ENCODE assay signal across 17 cellular contexts in the genomic region with DNA sequence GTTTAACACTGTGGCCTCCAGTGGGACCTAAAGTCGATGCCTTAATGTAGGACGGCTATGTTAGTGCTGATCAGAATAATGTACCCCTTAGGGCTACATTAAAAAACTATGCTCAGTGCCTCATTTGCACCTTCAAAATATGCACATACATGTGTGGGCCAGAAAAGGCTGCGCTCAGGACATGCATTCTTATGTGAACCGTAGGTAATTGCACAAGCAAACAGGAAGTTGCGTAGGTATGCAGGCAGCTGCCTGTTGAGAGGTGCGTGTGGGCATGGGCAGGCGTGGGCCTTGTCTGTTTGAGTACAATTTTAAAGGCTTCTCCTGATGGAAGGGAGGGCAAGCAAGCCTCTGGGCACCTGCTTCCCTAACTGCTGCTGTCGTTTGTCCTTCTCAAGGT.
DNase-seq lines count a peak whose midpoint lies in the region; ATAC-seq and TF ChIP-seq lines count a peak whose summit lies in the region.
"Had no signal": no experiment of that assay in that cellular context is flagged by ENCODE, and none has a peak within 500 bp of the region (broad histone marks: within the 10 kb centered on the region; RNA-seq: fewer than 3 reads in every experiment).

No MANE protein-coding gene starts in this region.

- H3K79me2 ChIP-seq in GM23338 (replicated peaks; ENCODE audit: insufficient read depth): no peaks in the 10 kb centered on the region
- H3K79me2 ChIP-seq: parathyroid adenoma had no signal

- no peak for TF ChIP-seq CTCF in GM23338 (conservative IDR thresholded peaks at IDR 0.05; ENCODE audit: low read depth in 2 of 2)
- TF ChIP-seq CTCF in nephron progenitor cell (IDR thresholded peaks at IDR 0.05): no peak
- no peak for TF ChIP-seq CTCF in psoas muscle (IDR thresholded peaks at IDR 0.05)

- peaks cover 21% of the 10 kb centered on the region for H3K4me1 Mint-ChIP-seq in GM23338
- peaks cover 45% of the 10 kb centered on the region for H3K4me1 Mint-ChIP-seq in nephron progenitor cell
- H3K4me1 Mint-ChIP-seq: naive B cell had no signal

- peak overlapping the region; percentile 90 for H2AFZ ChIP-seq in GM23338
- H2AFZ ChIP-seq: parathyroid adenoma had no signal

- H3K27ac ChIP-seq in GM23338 (ENCODE audit: low read depth) (no peak overlapping the region), psoas muscle (no peak overlapping the region)
- H3K27ac ChIP-seq: parathyroid adenoma, tibial nerve had no signal

- DNase-seq in GM23338 (ENCODE audit: low spot score): no peak
- DNase-seq in NCI-H146 treated with DMSO at 0.1 percent for 48 hours (lab: John Stamatoyannopoulos, UW; ENCODE audit: unreplicated experiment): peak; percentile 15
- peak; percentile 16 for DNase-seq in amniotic epithelial cell (ENCODE audit: low read depth)
- DNase-seq in nephron progenitor cell: no peak
- no peak for DNase-seq in psoas muscle
- DNase-seq: activated T-cell treated with anti-CD3 and anti-CD28 coated beads, Interleukin-2, amount 50 U/mL, for 48 hours; EL; naive B cell; NCI-H524; PC-3; stimulated activated CD4-positive, alpha-beta T cell treated with anti-CD3 and anti-CD28 coated beads, Interleukin-1b, Interleukin-23, amount 100 ng/mL, for 48 hours; stimulated activated naive CD4-positive, alpha-beta T cell treated with Interleukin-2 at 50 U/mL for 16 hours had no signal

- no peaks in the 10 kb centered on the region for H3K9me3 ChIP-seq in psoas muscle
- H3K9me3 ChIP-seq: tibial nerve had no signal

- H3K27ac Mint-ChIP-seq in GM23338: no peak overlapping the region
- H3K27ac Mint-ChIP-seq in nephron progenitor cell: peak overlapping the region; percentile 88
- H3K27ac Mint-ChIP-seq: activated naive CD8-positive, alpha-beta T cell; naive B cell had no signal

- H3K4me2 ChIP-seq in GM23338: no peak overlapping the region

- H3K4me1 ChIP-seq in GM23338 (ENCODE audit: insufficient read depth): peaks cover 26% of the 10 kb centered on the region
- no peaks in the 10 kb centered on the region for H3K4me1 ChIP-seq in psoas muscle
- H3K4me1 ChIP-seq: parathyroid adenoma had no signal

- no peaks in the 10 kb centered on the region for H3K27me3 Mint-ChIP-seq in GM23338 (ENCODE audit: insufficient read depth, low read depth, poor library complexity)
- H3K27me3 Mint-ChIP-seq in nephron progenitor cell (ENCODE audit: low read depth, poor library complexity): peaks cover 12% of the 10 kb centered on the region
- H3K27me3 Mint-ChIP-seq: activated naive CD8-positive, alpha-beta T cell; naive B cell had no signal

- 90 to 94% (median 93%) methylated on average over 8 of the region's 8 CpGs for WGBS in psoas muscle, 3 donors

- H3K9me2 ChIP-seq in GM23338 (ENCODE audit: insufficient read depth): peaks cover 16% of the 10 kb centered on the region

- intact Hi-C loops in psoas muscle (cut with DNase I): no loop called here

- H3K4me3 ChIP-seq in GM23338: no peak overlapping the region
- no peak overlapping the region for H3K4me3 ChIP-seq in psoas muscle
- H3K4me3 ChIP-seq: tibial nerve had no signal

- H3K9me3 Mint-ChIP-seq in GM23338 (no peaks in the 10 kb centered on the region; the same call in 2 of the 3 replicates), nephron progenitor cell (peaks cover 5% of the 10 kb centered on the region)

- no peaks in the 10 kb centered on the region for H3F3A ChIP-seq in GM23338 (replicated peaks; ENCODE audit: low read depth)

- ATAC-seq in GM23338 (no peak), HG03354 (IDR thresholded peaks at IDR 0.05; ENCODE audit: poor library complexity, severe bottlenecking, unreplicated experiment) (no peak), GM19452 (IDR thresholded peaks at IDR 0.05; ENCODE audit: unreplicated experiment) (no peak), psoas muscle (no peak)
- ATAC-seq: PC-3 had no signal

- H3K27me3 ChIP-seq in GM23338 (ENCODE audit: insufficient read depth) (no peaks in the 10 kb centered on the region), psoas muscle (ENCODE audit: insufficient read depth in 3 of 3, low read length in 2 of 3) (no peaks in the 10 kb centered on the region)
- H3K27me3 ChIP-seq: tibial nerve had no signal

- H3K36me3 Mint-ChIP-seq in GM23338 (ENCODE audit: low read depth) (no peaks in the 10 kb centered on the region; the same call in 2 of the 3 replicates), nephron progenitor cell (ENCODE audit: low read depth) (peaks cover 17% of the 10 kb centered on the region)
- H3K36me3 Mint-ChIP-seq: activated naive CD8-positive, alpha-beta T cell; naive B cell had no signal

- H4K20me1 ChIP-seq in GM23338 (replicated peaks; ENCODE audit: insufficient read depth): no peaks in the 10 kb centered on the region

- H3K4me3 Mint-ChIP-seq in GM23338: no peak overlapping the region
- H3K4me3 Mint-ChIP-seq in nephron progenitor cell: no peak overlapping the region
- H3K4me3 Mint-ChIP-seq: activated naive CD8-positive, alpha-beta T cell; naive B cell had no signal

- no peaks in the 10 kb centered on the region for H3K36me3 ChIP-seq in GM23338 (ENCODE audit: insufficient read depth)
- H3K36me3 ChIP-seq in psoas muscle (ENCODE audit: insufficient read depth in 1 of 2, low read depth in 1 of 2): no peaks in the 10 kb centered on the region
- H3K36me3 ChIP-seq: tibial nerve had no signal

TF ChIP-seq in GM23338, 12 proteins besides CTCF, POLR2A, EP300 and RAD21:
- TF ChIP-seq CREB1 (CRISPR knock-in tag; IDR thresholded peaks at IDR 0.05; ENCODE audit: low read depth): no peak
- TF ChIP-seq JUNB (IDR thresholded peaks at IDR 0.05; ENCODE audit: unreplicated experiment): no peak
- TF ChIP-seq STAT1 (IDR thresholded peaks at IDR 0.05; ENCODE audit: unreplicated experiment): no peak
- no peak for TF ChIP-seq POLR2AphosphoS5 (IDR thresholded peaks at IDR 0.05; ENCODE audit: low read depth)
- no peak for TF ChIP-seq NANOG (IDR thresholded peaks at IDR 0.05; ENCODE audit: borderline replicate concordance)

Comparison
In these comparisons a context has a peak if more than half of its experiments do, and no peak if none do; other contexts are left out.
1. DNase-seq: peak in NCI-H146 treated with DMSO at 0.1 percent for 48 hours (single experiment) and amniotic epithelial cell (single experiment); none in GM23338 (single experiment), nephron progenitor cell (single experiment) and psoas muscle (0 of 2).